ENCODE assay signal across 14 cellular contexts in the genomic region with DNA sequence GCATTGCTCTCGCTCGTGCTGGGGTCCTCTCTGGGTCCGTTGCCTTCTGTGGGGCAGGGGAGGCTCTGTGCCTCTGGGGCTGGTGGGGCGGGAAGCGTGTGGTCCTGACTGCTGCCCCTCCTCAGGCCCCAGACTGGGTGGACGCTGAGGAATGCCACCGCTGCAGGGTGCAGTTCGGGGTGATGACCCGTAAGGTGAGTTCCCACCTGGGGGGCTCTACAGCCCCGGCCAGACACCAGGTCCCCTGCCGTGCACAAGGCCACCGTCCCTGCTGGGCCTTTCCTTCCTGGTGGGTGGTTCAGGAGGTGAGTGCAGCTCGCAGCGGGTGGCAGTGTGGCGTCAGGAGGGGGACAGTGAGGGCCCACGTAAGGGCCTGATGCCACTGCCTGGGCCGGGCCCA. TPM values are rescaled to one million over a fixed set of nuclear protein-coding genes. Genes with fewer than 3 reads are reported as not detected.
DNase-seq lines count a peak whose midpoint lies in the region; ATAC-seq and TF ChIP-seq lines count a peak whose summit lies in the region.
"Had no signal": no experiment of that assay in that cellular context is flagged by ENCODE, and none has a peak within 500 bp of the region (broad histone marks: within the 10 kb centered on the region; RNA-seq: fewer than 3 reads in every experiment).

No MANE protein-coding gene starts in this region.

- H4K20me1 ChIP-seq in BLaER1: peaks cover 99% of the 10 kb centered on the region
- peaks cover 74% of the 10 kb centered on the region for H4K20me1 ChIP-seq in osteoblast (ENCODE audit: insufficient read depth, low read length)

- TF ChIP-seq CTCF in RWPE1 (conservative IDR thresholded peaks at IDR 0.05; ENCODE audit: low read depth) (no peak), osteoblast (IDR thresholded peaks at IDR 0.05; ENCODE audit: extremely low read depth, low read depth, low read length) (no peak)

- POLR2A ChIA-PET in RWPE1 (lab: Yijun Ruan, JAX; ENCODE audit: low non-redundant PET): no interaction called here

- H3K9me3 ChIP-seq in BLaER1: no peaks in the 10 kb centered on the region
- no peaks in the 10 kb centered on the region for H3K9me3 ChIP-seq in osteoblast (ENCODE audit: low read depth, low read length)
- H3K9me3 ChIP-seq: BLaER1 treated with 17β-estradiol and CSF1 and Interleukin-3, amounts not matched to agents 10 nM and 100 nM; HAP-1 had no signal

- peaks cover 3% of the 10 kb centered on the region for H3K4me1 ChIP-seq in BLaER1
- H3K4me1 ChIP-seq in osteoblast (ENCODE audit: insufficient read depth, low read length): peaks cover 1% of the 10 kb centered on the region
- H3K4me1 ChIP-seq: HAP-1 had no signal

- DNase-seq in RWPE1 (ENCODE audit: low spot score): no peak
- peak; percentile 66 for DNase-seq in osteoblast (ENCODE audit: insufficient read length, low spot score, missing footprints)
- DNase-seq in NCI-H1694 (lab: John Stamatoyannopoulos, UW): no peak
- DNase-seq: 8988T; AML-193; CD4-positive, CD25-positive, alpha-beta regulatory T cell; DMS53; GF-D8; HFFc6; IMR-90 had no signal

- no peak overlapping the region for H3K4me3 ChIP-seq in BLaER1
- no peak overlapping the region for H3K4me3 ChIP-seq in osteoblast (ENCODE audit: insufficient read depth, low read length)
- H3K4me3 ChIP-seq: BLaER1 treated with 17β-estradiol and CSF1 and Interleukin-3, amounts not matched to agents 10 nM and 100 nM; HAP-1 had no signal

- no peak for ATAC-seq in HG03521 (IDR thresholded peaks at IDR 0.05; ENCODE audit: unreplicated experiment)

- H2AFZ ChIP-seq in osteoblast (ENCODE audit: low read length): no peak overlapping the region

- CTCF ChIA-PET in RWPE1 (lab: Yijun Ruan, JAX): interaction anchor here (0.6 kb wide), 1 partner anchor 513 kb away, joined by 4 read pairs; no protein-coding TSS in a partner anchor

- no peak overlapping the region for H3K27ac ChIP-seq in BLaER1
- H3K27ac ChIP-seq in RWPE1: peak overlapping the region; percentile 91
- no peak overlapping the region for H3K27ac ChIP-seq in osteoblast (ENCODE audit: low read depth, low read length)
- H3K27ac ChIP-seq: BLaER1 treated with 17β-estradiol and CSF1 and Interleukin-3, amounts not matched to agents 10 nM and 100 nM had no signal

- no peak overlapping the region for H3K4me2 ChIP-seq in BLaER1
- no peak overlapping the region for H3K4me2 ChIP-seq in osteoblast (ENCODE audit: insufficient read depth, low read length)
- H3K4me2 ChIP-seq: BLaER1 treated with 17β-estradiol and CSF1 and Interleukin-3, amounts not matched to agents 10 nM and 100 nM had no signal

- 0 out of 2 replicates have a peak overlapping the region, but pooled peaks have one; percentile 15 for H3K9ac ChIP-seq in BLaER1

- H3K36me3 ChIP-seq in BLaER1: peaks cover 100% of the 10 kb centered on the region
- H3K36me3 ChIP-seq in osteoblast (ENCODE audit: insufficient read depth, low read length): peaks cover 91% of the 10 kb centered on the region

- H3K79me2 ChIP-seq in osteoblast (ENCODE audit: insufficient read depth, low read length): peaks cover 92% of the 10 kb centered on the region

- no peaks in the 10 kb centered on the region for H3K27me3 ChIP-seq in BLaER1
- no peaks in the 10 kb centered on the region for H3K27me3 ChIP-seq in osteoblast (ENCODE audit: insufficient read depth, low read length)
- H3K27me3 ChIP-seq: BLaER1 treated with 17β-estradiol and CSF1 and Interleukin-3, amounts not matched to agents 10 nM and 100 nM had no signal

RNA-seq across cellular contexts. Expression of gene HGS, which starts 6.7 kb away (rescaled TPM):
- 100 and 110 TPM in 2 replicates for total RNA-seq in osteoblast

RNA-seq across cellular contexts. Expression of gene ARL16, which starts 7.0 kb away (rescaled TPM):
- 24.5 and 26.1 TPM in 2 replicates for total RNA-seq in osteoblast

RNA-seq across cellular contexts. Expression of gene MRPL12, which starts 12.6 kb away (rescaled TPM):
- 6.2 and 8.8 TPM in 2 replicates for total RNA-seq in osteoblast

RNA-seq across cellular contexts. Expression of gene SLC25A10, which starts 21.5 kb away (rescaled TPM):
- 7.6 and 8.3 TPM in 2 replicates for total RNA-seq in osteoblast

RNA-seq across cellular contexts. Expression of gene CCDC137, which starts 24.0 kb away (rescaled TPM):
- total RNA-seq in osteoblast: 4.7 and 5.6 TPM in 2 replicates
